In genomic region chr5:85077581-85077980, GRCh38 we compare ENCODE assay signal across 19 cellular contexts.
"Had no signal": no experiment of that assay in that cellular context is flagged by ENCODE, and none has a peak within 500 bp of the region (broad histone marks: within the 10 kb centered on the region; RNA-seq: fewer than 3 reads in every experiment).

No MANE protein-coding gene starts in this region.

- H3K4me1 ChIP-seq: upper lobe of left lung had no signal

- ATAC-seq: naive thymus-derived CD4-positive, alpha-beta T cell; stimulated activated naive CD8-positive, alpha-beta T cell treated with anti-CD3 and anti-CD28 coated beads, Interleukin-15, Interleukin-2, amounts not matched to agents 100 U/mL and 50 U/mL, for 24 hours had no signal

- H3K36me3 ChIP-seq: upper lobe of left lung had no signal

- DNase-seq: activated CD4-positive, alpha-beta T cell treated with anti-CD3 and anti-CD28 coated beads for 4 hours; activated CD4-positive, alpha-beta T cell treated with anti-CD3 and anti-CD28 coated beads, Interleukin-2, amount 50 U/mL, for 48 hours; activated CD4-positive, CD25-positive, alpha-beta regulatory T cell; activated naive CD4-positive, alpha-beta T cell treated with Interleukin-2 at 50 U/mL for 16 hours; activated naive CD8-positive, alpha-beta T cell treated with anti-CD3 and anti-CD28 coated beads for 36 hours; activated T-cell treated with anti-CD3 and anti-CD28 coated beads, Interleukin-2, amount 50 U/mL, for 48 hours; amniotic stem cell; cerebellar nuclear complex; effector CD4-positive, alpha-beta T cell; foreskin fibroblast; kidney; naive thymus-derived CD4-positive, alpha-beta T cell; retina; stimulated activated CD4-positive, alpha-beta T cell treated with anti-CD3 and anti-CD28 coated beads, Interleukin-4, amount 100 ng/mL, for 24 hours; stimulated activated naive CD8-positive, alpha-beta T cell treated with anti-CD3 and anti-CD28 coated beads, Interleukin-15, Interleukin-2, amounts not matched to agents 100 U/mL and 50 U/mL, for 24 hours; T1000; upper lobe of left lung had no signal

- H3K9me3 Mint-ChIP-seq: activated naive CD8-positive, alpha-beta T cell treated with anti-CD3 and anti-CD28 coated beads for 36 hours; dendritic cell treated with granulocyte-macrophage colony-stimulating factor and Interleukin-4, amounts not matched to agents 40 ng/mL and 50 ng/mL, for 4 days had no signal

- H3K4me3 ChIP-seq: upper lobe of left lung had no signal

- H3K4me3 Mint-ChIP-seq: activated naive CD8-positive, alpha-beta T cell treated with anti-CD3 and anti-CD28 coated beads for 36 hours; dendritic cell treated with granulocyte-macrophage colony-stimulating factor and Interleukin-4, amounts not matched to agents 40 ng/mL and 50 ng/mL, for 4 days; naive thymus-derived CD4-positive, alpha-beta T cell had no signal

- H3K4me1 Mint-ChIP-seq: activated naive CD8-positive, alpha-beta T cell treated with anti-CD3 and anti-CD28 coated beads for 36 hours; naive thymus-derived CD4-positive, alpha-beta T cell had no signal

- H3K27ac ChIP-seq: upper lobe of left lung had no signal

- H3K27me3 Mint-ChIP-seq: activated naive CD8-positive, alpha-beta T cell treated with anti-CD3 and anti-CD28 coated beads for 36 hours; dendritic cell treated with granulocyte-macrophage colony-stimulating factor and Interleukin-4, amounts not matched to agents 40 ng/mL and 50 ng/mL, for 4 days; naive thymus-derived CD4-positive, alpha-beta T cell; progenitor cell of endocrine pancreas had no signal

- H3K36me3 Mint-ChIP-seq: activated naive CD8-positive, alpha-beta T cell treated with anti-CD3 and anti-CD28 coated beads for 36 hours; naive thymus-derived CD4-positive, alpha-beta T cell had no signal

- H3K27me3 ChIP-seq: upper lobe of left lung had no signal

- H3K27ac Mint-ChIP-seq: activated naive CD8-positive, alpha-beta T cell treated with anti-CD3 and anti-CD28 coated beads for 36 hours; dendritic cell treated with granulocyte-macrophage colony-stimulating factor and Interleukin-4, amounts not matched to agents 40 ng/mL and 50 ng/mL, for 4 days; naive thymus-derived CD4-positive, alpha-beta T cell; progenitor cell of endocrine pancreas had no signal

- H3K9me3 ChIP-seq: upper lobe of left lung had no signal
